Comparison of ENCODE assay signal across 9 cellular contexts in genomic region chr1:26034504-26035202, GRCh38. TPM values are rescaled to one million over a fixed set of nuclear protein-coding genes. Genes with fewer than 3 reads are reported as not detected.
A peak's percentile ranks its signal among the peaks of the same experiment; 100 is the strongest.
DNase-seq lines count a peak whose midpoint lies in the region; ATAC-seq and TF ChIP-seq lines count a peak whose summit lies in the region.
"Had no signal": no experiment of that assay in that cellular context is flagged by ENCODE, and none has a peak within 500 bp of the region (broad histone marks: within the 10 kb centered on the region; RNA-seq: fewer than 3 reads in every experiment).

No MANE protein-coding gene starts in this region.

- peak; percentile 28 for ATAC-seq in GM23338

- H3K9me3 ChIP-seq in SJSA1 (replicated peaks) (no peaks in the 10 kb centered on the region), skeletal muscle tissue (ENCODE audit: control insufficient read depth in 3 of 3, low read length in 3 of 3) (no peaks in the 10 kb centered on the region)

- DNase-seq in GM23338 (ENCODE audit: low spot score) = peak; percentile 37
- DNase-seq in SJSA1 (ENCODE audit: low read depth in 1 of 2, low spot score in 2 of 2) = no peak
- DNase-seq in fibroblast of the aortic adventitia (ENCODE audit: low read depth) = no peak
- DNase-seq in hepatic stellate cell (ENCODE audit: low spot score) = no peak
- no peak for DNase-seq in medulla oblongata (ENCODE audit: extremely low spot score)
- DNase-seq in T-helper 9 cell = no peak
- DNase-seq in mucosa of gallbladder (ENCODE audit: low spot score) = no peak

- TF ChIP-seq CTCF in GM23338 (conservative IDR thresholded peaks at IDR 0.05; ENCODE audit: low read depth in 2 of 2) (no peak), fibroblast of the aortic adventitia (IDR thresholded peaks at IDR 0.05; ENCODE audit: insufficient read depth, low read length) (no peak)

- H3K9ac ChIP-seq in skeletal muscle tissue (ENCODE audit: low read depth in 1 of 3, low read length in 3 of 3) = peak overlapping the region; percentile 98 to 100 (median 100)

- H2AFZ ChIP-seq in GM23338 = peak overlapping the region; percentile 99

- H3K4me3 ChIP-seq in GM23338 (peak overlapping the region; percentile 98), SJSA1 (peak overlapping the region; percentile 49), fibroblast of the aortic adventitia (ENCODE audit: low read depth, low read length) (peak overlapping the region; percentile 86), skeletal muscle tissue (ENCODE audit: low read length in 3 of 3) (peak overlapping the region; percentile 88 to 98 (median 94))

- H3K36me3 ChIP-seq in GM23338 (ENCODE audit: insufficient read depth) (no peaks in the 10 kb centered on the region), SJSA1 (no peaks in the 10 kb centered on the region), skeletal muscle tissue (ENCODE audit: control insufficient read depth in 3 of 3, insufficient read depth in 3 of 3, low read length in 3 of 3) (peaks cover 3 to 12% (median 5%) of the 10 kb centered on the region in 3 donors)

- H3K9me3 Mint-ChIP-seq in GM23338 = no peaks in the 10 kb centered on the region; the same call in 2 of the 3 replicates

- H3K36me3 Mint-ChIP-seq in GM23338 (ENCODE audit: low read depth) = no peaks in the 10 kb centered on the region

- H3K27me3 ChIP-seq in GM23338 (ENCODE audit: insufficient read depth) (peaks cover 27% of the 10 kb centered on the region), SJSA1 (replicated peaks) (no peaks in the 10 kb centered on the region), skeletal muscle tissue (ENCODE audit: control insufficient read depth in 3 of 3, insufficient read depth in 3 of 3, low read length in 3 of 3) (no peaks in the 10 kb centered on the region)

- no peaks in the 10 kb centered on the region for H3K79me2 ChIP-seq in GM23338 (replicated peaks; ENCODE audit: insufficient read depth)

- H3K27ac Mint-ChIP-seq in GM23338 = no peak overlapping the region

- no peaks in the 10 kb centered on the region for H3K9me2 ChIP-seq in GM23338 (ENCODE audit: insufficient read depth)

- peaks cover 31% of the 10 kb centered on the region for H3K27me3 Mint-ChIP-seq in GM23338 (ENCODE audit: insufficient read depth, low read depth, poor library complexity)

- H3F3A ChIP-seq in GM23338 (replicated peaks; ENCODE audit: low read depth) = no peaks in the 10 kb centered on the region

- H3K27ac ChIP-seq in GM23338 (ENCODE audit: low read depth) (no peak overlapping the region), SJSA1 (no peak overlapping the region), skeletal muscle tissue (ENCODE audit: low read depth, low read length) (peak overlapping the region; percentile 100)

- H3K4me1 ChIP-seq in GM23338 (ENCODE audit: insufficient read depth) (peaks cover 6% of the 10 kb centered on the region; the same call in 1 of the 2 replicates), SJSA1 (replicated peaks) (peaks cover 19% of the 10 kb centered on the region), skeletal muscle tissue (ENCODE audit: control insufficient read depth in 3 of 3, insufficient read depth in 3 of 3, low read length in 3 of 3) (peaks cover 24 to 48% (median 42%) of the 10 kb centered on the region in 3 donors)

- H4K20me1 ChIP-seq in GM23338 (replicated peaks; ENCODE audit: insufficient read depth) = no peaks in the 10 kb centered on the region

- H3K4me3 Mint-ChIP-seq in GM23338 = peak overlapping the region; percentile 84

- H3K4me2 ChIP-seq in GM23338 = peak overlapping the region; percentile 100

- peaks cover 5% of the 10 kb centered on the region; the same call in 2 of the 3 replicates for H3K4me1 Mint-ChIP-seq in GM23338

TF ChIP-seq in GM23338, 12 proteins besides CTCF, POLR2A, EP300 and RAD21 (continues in another document):
- no peak for TF ChIP-seq ZNF114 (CRISPR knock-in tag; IDR thresholded peaks at IDR 0.05)
- no peak for TF ChIP-seq REST (IDR thresholded peaks at IDR 0.05; ENCODE audit: unreplicated experiment)
- TF ChIP-seq EZH2 (IDR thresholded peaks at IDR 0.05; ENCODE audit: low read depth, unreplicated experiment) = peak; percentile 34
- TF ChIP-seq STAT1 (IDR thresholded peaks at IDR 0.05; ENCODE audit: unreplicated experiment) = no peak

RNA-seq across cellular contexts. Expression of gene SLC30A2, which starts 11.3 kb away (rescaled TPM):
- 0.07 TPM in 1 of 2 replicates, not detected in the other for total RNA-seq in GM23338 (2014; rRNA removed; shearing (Covaris generic))
- not detected in 2 replicates for polyA plus RNA-seq in GM23338 (2016; fragmentation: Nextera tagmentation; extraction: Ambion mirVana)
- total RNA-seq in SJSA1 (2014; rRNA removed; shearing (Covaris generic)) = not detected in 2 replicates
- not detected in 2 replicates for total RNA-seq in fibroblast of the aortic adventitia (ENCODE audit: low replicate concordance)
- under 0.01 TPM for total RNA-seq in skeletal muscle tissue
- 166 TPM for total RNA-seq in mucosa of gallbladder
- total RNA-seq: RPMI7951 had no signal

RNA-seq across cellular contexts. Expression of gene EXTL1, which starts 13.1 kb away (rescaled TPM):
- total RNA-seq in GM23338 (2014; rRNA removed; shearing (Covaris generic)) = 0.35 and 1.2 TPM in 2 replicates
- 0.21 and 0.37 TPM in 2 replicates for polyA plus RNA-seq in GM23338 (2016; fragmentation: Nextera tagmentation; extraction: Ambion mirVana)
- total RNA-seq in SJSA1 (2014; rRNA removed; shearing (Covaris generic)) = 0.08 TPM in 1 of 2 replicates, not detected in the other
- total RNA-seq in fibroblast of the aortic adventitia (ENCODE audit: low replicate concordance) = 0.18 and 0.74 TPM in 2 replicates
- 0.52 TPM for total RNA-seq in skeletal muscle tissue
- total RNA-seq in mucosa of gallbladder = 1.6 TPM

RNA-seq across cellular contexts. Expression of gene TRIM63, which starts 32.8 kb away (rescaled TPM):
- 0.17 TPM in 1 of 2 replicates, not detected in the other for total RNA-seq in GM23338 (2014; rRNA removed; shearing (Covaris generic))
- not detected in 2 replicates for polyA plus RNA-seq in GM23338 (2016; fragmentation: Nextera tagmentation; extraction: Ambion mirVana)
- total RNA-seq in SJSA1 (2014; rRNA removed; shearing (Covaris generic)) = not detected in 2 replicates
- total RNA-seq in fibroblast of the aortic adventitia (ENCODE audit: low replicate concordance) = 0.09 and 1.5 TPM in 2 replicates
- 30.3 TPM for total RNA-seq in skeletal muscle tissue
- 6.1 TPM for total RNA-seq in mucosa of gallbladder

RNA-seq across cellular contexts. Expression of gene PAFAH2, which starts 36.8 kb away (rescaled TPM):
- 7.7 and 10.3 TPM in 2 replicates for total RNA-seq in GM23338 (2014; rRNA removed; shearing (Covaris generic))
- polyA plus RNA-seq in GM23338 (2016; fragmentation: Nextera tagmentation; extraction: Ambion mirVana) = 5.7 TPM in 2 replicates
- total RNA-seq in SJSA1 (2014; rRNA removed; shearing (Covaris generic)) = 7.5 and 7.9 TPM in 2 replicates
- total RNA-seq in fibroblast of the aortic adventitia (ENCODE audit: low replicate concordance) (8.7 and 9.8 TPM in 2 replicates), skeletal muscle tissue (33.9 TPM), mucosa of gallbladder (43.6 TPM)

Comparison
In these comparisons a context has a peak if more than half of its experiments do, and no peak if none do; other contexts are left out.
1. RNA of gene SLC30A2, which starts 11.3 kb away (total RNA-seq): 166 TPM in mucosa of gallbladder (single experiment); 0.07 TPM in GM23338, not detected in SJSA1, not detected in fibroblast of the aortic adventitia and under 0.01 TPM in skeletal muscle tissue (single experiment); every median in the first group is over 100 times any median in the second.
2. Peak in every context shown above with its lines, with median percentiles within 50 percentile points of each other: H3K4me3 ChIP-seq.